8 cellular contexts compared by ENCODE assay signal in genomic region chr3:49377483-49377882, GRCh38. TPM values are rescaled to one million over a fixed set of nuclear protein-coding genes. Genes with fewer than 3 reads are reported as not detected.
DNase-seq lines count a peak whose midpoint lies in the region; ATAC-seq and TF ChIP-seq lines count a peak whose summit lies in the region.
"Had no signal": no experiment of that assay in that cellular context is flagged by ENCODE, and none has a peak within 500 bp of the region (broad histone marks: within the 10 kb centered on the region; RNA-seq: fewer than 3 reads in every experiment).

No MANE protein-coding gene starts in this region.

- no peak overlapping the region for H3K4me3 Mint-ChIP-seq in activated CD8-positive, alpha-beta T cell treated with anti-CD3 and anti-CD28 coated beads, Interleukin-2, amount 10 ng/mL, durations not matched to agents 7 days and 5 days

- no peak overlapping the region for H3K27ac ChIP-seq in caudate nucleus (ENCODE audit: low read depth, low read length)
- H3K27ac ChIP-seq: left ventricle myocardium inferior had no signal

- CTCF ChIA-PET in activated CD8-positive, alpha-beta T cell treated with anti-CD3 and anti-CD28 coated beads, Interleukin-2, amount 10 ng/mL, durations not matched to agents 7 days and 5 days (lab: Charles Lee): interaction anchor here (0.6 to 1.8 kb wide), 5 partner anchors 18 to 297 kb away, joined by 3 to 5 read pairs (median 4); partner anchors contain the start of gene USP4

- H3K4me1 Mint-ChIP-seq in activated CD8-positive, alpha-beta T cell treated with anti-CD3 and anti-CD28 coated beads, Interleukin-2, amount 10 ng/mL, durations not matched to agents 7 days and 5 days (ENCODE audit: low read depth): peaks cover 28% of the 10 kb centered on the region

- no peaks in the 10 kb centered on the region for H3K9me3 Mint-ChIP-seq in activated CD8-positive, alpha-beta T cell treated with anti-CD3 and anti-CD28 coated beads, Interleukin-2, amount 10 ng/mL, durations not matched to agents 7 days and 5 days (ENCODE audit: insufficient read depth)

- H3K36me3 Mint-ChIP-seq in activated CD8-positive, alpha-beta T cell treated with anti-CD3 and anti-CD28 coated beads, Interleukin-2, amount 10 ng/mL, durations not matched to agents 7 days and 5 days (ENCODE audit: low read depth): peaks cover 56% of the 10 kb centered on the region

- TF ChIP-seq CTCF in fibroblast of villous mesenchyme (IDR thresholded peaks at IDR 0.05; ENCODE audit: insufficient read depth, low read depth, low read length): no peak

- peak overlapping the region; percentile 83 for H3K27ac Mint-ChIP-seq in activated CD8-positive, alpha-beta T cell treated with anti-CD3 and anti-CD28 coated beads, Interleukin-2, amount 10 ng/mL, durations not matched to agents 7 days and 5 days

- H3K4me3 ChIP-seq in fibroblast of villous mesenchyme (ENCODE audit: low read depth, low read length): no peak overlapping the region
- H3K4me3 ChIP-seq: left ventricle myocardium inferior had no signal

- peak; percentile 88 for ATAC-seq in activated CD8-positive, alpha-beta T cell treated with anti-CD3 and anti-CD28 coated beads, Interleukin-2, amount 10 ng/mL, durations not matched to agents 7 days and 5 days

- POLR2A ChIA-PET in activated CD8-positive, alpha-beta T cell treated with anti-CD3 and anti-CD28 coated beads, Interleukin-2, amount 10 ng/mL, durations not matched to agents 7 days and 5 days (lab: Charles Lee): interaction anchor here (0.6 to 0.7 kb wide), 2 partner anchors 13 to 15 kb away, joined by 3 to 4 read pairs; no protein-coding TSS in a partner anchor

- H3K27me3 Mint-ChIP-seq in activated CD8-positive, alpha-beta T cell treated with anti-CD3 and anti-CD28 coated beads, Interleukin-2, amount 10 ng/mL, durations not matched to agents 7 days and 5 days (ENCODE audit: low read depth): no peaks in the 10 kb centered on the region

- DNase-seq in Kasumi-1 (lab: John Stamatoyannopoulos, UW) (peak; percentile 15 to 39), fibroblast of villous mesenchyme (ENCODE audit: low read depth) (peak; percentile 52), COLO829 (ENCODE audit: low spot score) (no peak), NCI-H446 treated with DMSO at 0.1 percent for 48 hours (lab: John Stamatoyannopoulos, UW) (no peak), caudate nucleus (lab: John Stamatoyannopoulos, UW) (no peak)
- peak; percentile 76 for DNase-seq in activated CD8-positive, alpha-beta T cell treated with anti-CD3 and anti-CD28 coated beads, Interleukin-2, amount 10 ng/mL, durations not matched to agents 7 days and 5 days
- peak; percentile 37 to 73 for DNase-seq in stimulated activated CD8-positive, alpha-beta memory T cell treated with anti-CD3 and anti-CD28 coated beads, Interleukin-7, amount 100 ng/mL, for 48 hours (ENCODE audit: extremely low read depth in 1 of 2, low read depth in 1 of 2)

RNA-seq across cellular contexts. Expression of gene GPX1, which starts 19.3 kb away (rescaled TPM):
- 100 to 1,000 TPM; 115 to 119 TPM for total RNA-seq in activated CD8-positive, alpha-beta T cell treated with anti-CD3 and anti-CD28 coated beads, Interleukin-2, amount 10 ng/mL, durations not matched to agents 7 days and 5 days
- total RNA-seq in fibroblast of villous mesenchyme: 198 and 272 TPM in 2 replicates

RNA-seq across cellular contexts. Expression of gene RHOA, which starts 34.3 kb away (rescaled TPM):
- 100 to 1,000 TPM; 518 to 520 TPM for total RNA-seq in activated CD8-positive, alpha-beta T cell treated with anti-CD3 and anti-CD28 coated beads, Interleukin-2, amount 10 ng/mL, durations not matched to agents 7 days and 5 days
- 626 and 717 TPM in 2 replicates for total RNA-seq in fibroblast of villous mesenchyme

RNA-seq across cellular contexts. Expression of gene TCTA, which starts 34.7 kb away (rescaled TPM):
- total RNA-seq in activated CD8-positive, alpha-beta T cell treated with anti-CD3 and anti-CD28 coated beads, Interleukin-2, amount 10 ng/mL, durations not matched to agents 7 days and 5 days: 10 to 100 TPM; 19.6 to 25.2 TPM
- 22.2 and 27.2 TPM in 2 replicates for total RNA-seq in fibroblast of villous mesenchyme

RNA-seq across cellular contexts. Expression of gene USP4, which starts 37.6 kb away (rescaled TPM):
- 10 to 100 TPM; 72.1 to 74.0 TPM for total RNA-seq in activated CD8-positive, alpha-beta T cell treated with anti-CD3 and anti-CD28 coated beads, Interleukin-2, amount 10 ng/mL, durations not matched to agents 7 days and 5 days
- 21.6 and 23.3 TPM in 2 replicates for total RNA-seq in fibroblast of villous mesenchyme

RNA-seq across cellular contexts. Expression of gene AMT, which starts 44.8 kb away (rescaled TPM):
- total RNA-seq in activated CD8-positive, alpha-beta T cell treated with anti-CD3 and anti-CD28 coated beads, Interleukin-2, amount 10 ng/mL, durations not matched to agents 7 days and 5 days: 1 to 10 TPM; 3.8 to 4.7 TPM
- 1.3 and 1.7 TPM in 2 replicates for total RNA-seq in fibroblast of villous mesenchyme

Comparison
In these comparisons a context has a peak if more than half of its experiments do, and no peak if none do; other contexts are left out.
1. DNase-seq: peak in Kasumi-1 (2 of 2), activated CD8-positive, alpha-beta T cell treated with anti-CD3 and anti-CD28 coated beads, Interleukin-2, amount 10 ng/mL, durations not matched to agents 7 days and 5 days (single experiment), fibroblast of villous mesenchyme (single experiment) and stimulated activated CD8-positive, alpha-beta memory T cell treated with anti-CD3 and anti-CD28 coated beads, Interleukin-7, amount 100 ng/mL, for 48 hours (2 of 2); none in COLO829 (single experiment), NCI-H446 treated with DMSO at 0.1 percent for 48 hours (single experiment) and caudate nucleus (0 of 61).